ENCODE assay signal across 21 cellular contexts in genomic region chr1:194297999-194298598, GRCh38.
DNase-seq lines count a peak whose midpoint lies in the region; ATAC-seq and TF ChIP-seq lines count a peak whose summit lies in the region.
"Had no signal": no experiment of that assay in that cellular context is flagged by ENCODE, and none has a peak within 500 bp of the region (broad histone marks: within the 10 kb centered on the region; RNA-seq: fewer than 3 reads in every experiment).

No MANE protein-coding gene starts in this region.

- TF ChIP-seq POLR2A in thyroid gland (IDR thresholded peaks at IDR 0.05), result no peak

- no peak overlapping the region for H3K4me3 Mint-ChIP-seq in activated naive CD4-positive, alpha-beta T cell treated with anti-CD3 and anti-CD28 coated beads for 36 hours
- no peak overlapping the region for H3K4me3 Mint-ChIP-seq in activated naive CD4-positive, alpha-beta T cell treated with anti-CD3 and anti-CD28 coated beads, Interleukin-2, amount 10 ng/mL, durations not matched to agents 7 days and 5 days
- no peak overlapping the region for H3K4me3 Mint-ChIP-seq in activated naive CD8-positive, alpha-beta T cell treated with anti-CD3 and anti-CD28 coated beads, Interleukin-2, amount 50 U/mL, for 24 hours
- H3K4me3 Mint-ChIP-seq in stimulated activated effector memory CD8-positive, alpha-beta T cell treated with anti-CD3 and anti-CD28 coated beads, Interleukin-12 subunit alpha, Interleukin-12 subunit beta, amount 100 ng/mL, for 72 hours, result no peak overlapping the region
- H3K4me3 Mint-ChIP-seq: dendritic cell treated with granulocyte-macrophage colony-stimulating factor and Interleukin-4, amounts not matched to agents 40 ng/mL and 50 ng/mL, for 4 days had no signal

- no peak overlapping the region for H3K27ac ChIP-seq in thyroid gland
- H3K27ac ChIP-seq: epithelial cell of prostate, SJCRH30 had no signal

- no peak for TF ChIP-seq CTCF in thyroid gland (IDR thresholded peaks at IDR 0.05)

- intact Hi-C loops in activated naive CD4-positive, alpha-beta T cell treated with anti-CD3 and anti-CD28 coated beads for 36 hours (cut with micrococcal nuclease), result loop anchor here (1.0 to 5.0 kb wide), 8 partner anchors 9 to 1656 kb away; partner anchors contain the start of gene CDC73
- intact Hi-C loops in thyroid gland (cut with DNase I), result no loop called here

- H3K9me3 ChIP-seq in thyroid gland, result no peaks in the 10 kb centered on the region
- H3K9me3 ChIP-seq: SJCRH30 had no signal

- CTCF ChIA-PET in activated naive CD4-positive, alpha-beta T cell treated with anti-CD3 and anti-CD28 coated beads for 36 hours (lab: Charles Lee), result interaction anchor here (0.5 kb wide), 1 partner anchor 560 kb away, joined by 3 read pairs; no protein-coding TSS in a partner anchor
- CTCF ChIA-PET in activated naive CD4-positive, alpha-beta T cell treated with anti-CD3 and anti-CD28 coated beads, Interleukin-2, amount 10 ng/mL, durations not matched to agents 7 days and 5 days (lab: Charles Lee), result no interaction called here

- no peaks in the 10 kb centered on the region for H3K27me3 ChIP-seq in thyroid gland
- H3K27me3 ChIP-seq: SJCRH30 had no signal

- 92 to 100% methylated on average over 1 of the region's 1 CpG for WGBS in thyroid gland, 2 donors

- no peaks in the 10 kb centered on the region for H3K9me3 Mint-ChIP-seq in activated naive CD4-positive, alpha-beta T cell treated with anti-CD3 and anti-CD28 coated beads for 36 hours
- no peaks in the 10 kb centered on the region for H3K9me3 Mint-ChIP-seq in activated naive CD4-positive, alpha-beta T cell treated with anti-CD3 and anti-CD28 coated beads, Interleukin-2, amount 10 ng/mL, durations not matched to agents 7 days and 5 days
- no peaks in the 10 kb centered on the region for H3K9me3 Mint-ChIP-seq in activated naive CD8-positive, alpha-beta T cell treated with anti-CD3 and anti-CD28 coated beads, Interleukin-2, amount 50 U/mL, for 24 hours
- H3K9me3 Mint-ChIP-seq in stimulated activated effector memory CD8-positive, alpha-beta T cell treated with anti-CD3 and anti-CD28 coated beads, Interleukin-12 subunit alpha, Interleukin-12 subunit beta, amount 100 ng/mL, for 72 hours, result no peaks in the 10 kb centered on the region
- H3K9me3 Mint-ChIP-seq: dendritic cell treated with granulocyte-macrophage colony-stimulating factor and Interleukin-4, amounts not matched to agents 40 ng/mL and 50 ng/mL, for 4 days had no signal

- no peak overlapping the region for H3K4me3 ChIP-seq in thyroid gland (replicated peaks in 1 of 3)
- H3K4me3 ChIP-seq: SJCRH30 had no signal

- no peaks in the 10 kb centered on the region for H3K27me3 Mint-ChIP-seq in activated naive CD4-positive, alpha-beta T cell treated with anti-CD3 and anti-CD28 coated beads for 36 hours (ENCODE audit: low read depth)
- no peaks in the 10 kb centered on the region for H3K27me3 Mint-ChIP-seq in activated naive CD4-positive, alpha-beta T cell treated with anti-CD3 and anti-CD28 coated beads, Interleukin-2, amount 10 ng/mL, durations not matched to agents 7 days and 5 days
- H3K27me3 Mint-ChIP-seq in activated naive CD8-positive, alpha-beta T cell treated with anti-CD3 and anti-CD28 coated beads, Interleukin-2, amount 50 U/mL, for 24 hours, result no peaks in the 10 kb centered on the region
- H3K27me3 Mint-ChIP-seq: dendritic cell treated with granulocyte-macrophage colony-stimulating factor and Interleukin-4, amounts not matched to agents 40 ng/mL and 50 ng/mL, for 4 days had no signal

- DNase-seq in activated naive CD4-positive, alpha-beta T cell treated with anti-CD3 and anti-CD28 coated beads for 36 hours, result peak; percentile 25
- no peak for DNase-seq in activated naive CD4-positive, alpha-beta T cell treated with anti-CD3 and anti-CD28 coated beads, Interleukin-2, amount 10 ng/mL, durations not matched to agents 7 days and 5 days
- DNase-seq in NCI-H460 (ENCODE audit: extremely low read depth, low read depth) (peak; percentile 7), thyroid gland (no peak), NCI-H774 (lab: John Stamatoyannopoulos, UW) (no peak), mesenteric fat pad (ENCODE audit: low spot score) (no peak)
- DNase-seq in activated naive CD8-positive, alpha-beta T cell treated with anti-CD3 and anti-CD28 coated beads, Interleukin-2, amount 50 U/mL, for 24 hours, result no peak
- DNase-seq in stimulated activated effector memory CD8-positive, alpha-beta T cell treated with anti-CD3 and anti-CD28 coated beads, Interleukin-12 subunit alpha, Interleukin-12 subunit beta, amount 100 ng/mL, for 72 hours (ENCODE audit: low spot score in 2 of 2), result no peak
- DNase-seq: activated CD4-positive, alpha-beta T cell treated with anti-CD3 and anti-CD28 coated beads for 48 hours; activated effector memory CD4-positive, alpha-beta T cell treated with Interleukin-2 at 50 U/mL for 16 hours; AML-193; COR-L47; Karpas-422; NCI-H345; occipital lobe; right cardiac atrium; SJCRH30; T-helper 9 cell had no signal

- H3K4me1 ChIP-seq in thyroid gland, result no peaks in the 10 kb centered on the region
- H3K4me1 ChIP-seq: SJCRH30 had no signal

- H3K27ac Mint-ChIP-seq in activated naive CD4-positive, alpha-beta T cell treated with anti-CD3 and anti-CD28 coated beads for 36 hours, result peak overlapping the region; percentile 92
- no peak overlapping the region for H3K27ac Mint-ChIP-seq in activated naive CD4-positive, alpha-beta T cell treated with anti-CD3 and anti-CD28 coated beads, Interleukin-2, amount 10 ng/mL, durations not matched to agents 7 days and 5 days
- peak overlapping the region; percentile 83 for H3K27ac Mint-ChIP-seq in activated naive CD8-positive, alpha-beta T cell treated with anti-CD3 and anti-CD28 coated beads, Interleukin-2, amount 50 U/mL, for 24 hours
- peak overlapping the region; percentile 85 for H3K27ac Mint-ChIP-seq in stimulated activated effector memory CD8-positive, alpha-beta T cell treated with anti-CD3 and anti-CD28 coated beads, Interleukin-12 subunit alpha, Interleukin-12 subunit beta, amount 100 ng/mL, for 72 hours
- H3K27ac Mint-ChIP-seq: dendritic cell treated with granulocyte-macrophage colony-stimulating factor and Interleukin-4, amounts not matched to agents 40 ng/mL and 50 ng/mL, for 4 days had no signal

- peaks cover 41% of the 10 kb centered on the region for H3K4me1 Mint-ChIP-seq in activated naive CD4-positive, alpha-beta T cell treated with anti-CD3 and anti-CD28 coated beads for 36 hours (ENCODE audit: low read depth)
- H3K4me1 Mint-ChIP-seq in activated naive CD4-positive, alpha-beta T cell treated with anti-CD3 and anti-CD28 coated beads, Interleukin-2, amount 10 ng/mL, durations not matched to agents 7 days and 5 days, result peaks cover 13% of the 10 kb centered on the region
- H3K4me1 Mint-ChIP-seq in activated naive CD8-positive, alpha-beta T cell treated with anti-CD3 and anti-CD28 coated beads, Interleukin-2, amount 50 U/mL, for 24 hours, result peaks cover 30% of the 10 kb centered on the region
- H3K4me1 Mint-ChIP-seq in stimulated activated effector memory CD8-positive, alpha-beta T cell treated with anti-CD3 and anti-CD28 coated beads, Interleukin-12 subunit alpha, Interleukin-12 subunit beta, amount 100 ng/mL, for 72 hours, result peaks cover 23% of the 10 kb centered on the region

- no peaks in the 10 kb centered on the region for H3K36me3 ChIP-seq in thyroid gland
- H3K36me3 ChIP-seq: SJCRH30 had no signal

- peak; percentile 38 for ATAC-seq in activated naive CD8-positive, alpha-beta T cell treated with anti-CD3 and anti-CD28 coated beads, Interleukin-2, amount 50 U/mL, for 24 hours
- peak; percentile 55 for ATAC-seq in stimulated activated effector memory CD8-positive, alpha-beta T cell treated with anti-CD3 and anti-CD28 coated beads, Interleukin-12 subunit alpha, Interleukin-12 subunit beta, amount 100 ng/mL, for 72 hours
- ATAC-seq: left lobe of liver, right cardiac atrium had no signal

- H3K36me3 Mint-ChIP-seq in activated naive CD4-positive, alpha-beta T cell treated with anti-CD3 and anti-CD28 coated beads for 36 hours (ENCODE audit: low read depth), result peaks cover 4% of the 10 kb centered on the region
- no peaks in the 10 kb centered on the region for H3K36me3 Mint-ChIP-seq in activated naive CD4-positive, alpha-beta T cell treated with anti-CD3 and anti-CD28 coated beads, Interleukin-2, amount 10 ng/mL, durations not matched to agents 7 days and 5 days
- H3K36me3 Mint-ChIP-seq in activated naive CD8-positive, alpha-beta T cell treated with anti-CD3 and anti-CD28 coated beads, Interleukin-2, amount 50 U/mL, for 24 hours (ENCODE audit: low read depth), result no peaks in the 10 kb centered on the region
- H3K36me3 Mint-ChIP-seq in stimulated activated effector memory CD8-positive, alpha-beta T cell treated with anti-CD3 and anti-CD28 coated beads, Interleukin-12 subunit alpha, Interleukin-12 subunit beta, amount 100 ng/mL, for 72 hours, result peaks cover 5% of the 10 kb centered on the region

Comparison
In these comparisons a context has a peak if more than half of its experiments do, and no peak if none do; other contexts are left out.
1. DNase-seq: peak in activated naive CD4-positive, alpha-beta T cell treated with anti-CD3 and anti-CD28 coated beads for 36 hours (single experiment) and NCI-H460 (single experiment); none in activated naive CD4-positive, alpha-beta T cell treated with anti-CD3 and anti-CD28 coated beads, Interleukin-2, amount 10 ng/mL, durations not matched to agents 7 days and 5 days (single experiment), activated naive CD8-positive, alpha-beta T cell treated with anti-CD3 and anti-CD28 coated beads, Interleukin-2, amount 50 U/mL, for 24 hours (single experiment), stimulated activated effector memory CD8-positive, alpha-beta T cell treated with anti-CD3 and anti-CD28 coated beads, Interleukin-12 subunit alpha, Interleukin-12 subunit beta, amount 100 ng/mL, for 72 hours (0 of 2), thyroid gland (0 of 2), NCI-H774 (single experiment) and mesenteric fat pad (single experiment).